ENCODE assay signal across 21 cellular contexts in genomic region chr10:123349203-123349602, GRCh38.
DNase-seq lines count a peak whose midpoint lies in the region; ATAC-seq lines count a peak whose summit lies in the region.
"Had no signal": no experiment of that assay in that cellular context is flagged by ENCODE, and none has a peak within 500 bp of the region (broad histone marks: within the 10 kb centered on the region; RNA-seq: fewer than 3 reads in every experiment).

No MANE protein-coding gene starts in this region.

- no peak for ATAC-seq in GM18873 (IDR thresholded peaks at IDR 0.05; ENCODE audit: low FRiP score, unreplicated experiment)
- ATAC-seq: A549, HCT116 had no signal

- peak; percentile 14 for DNase-seq in NCI-H2227 (lab: John Stamatoyannopoulos, UW; ENCODE audit: unreplicated experiment)
- DNase-seq in NCI-H2227 treated with DMSO at 0.1 percent for 48 hours (lab: John Stamatoyannopoulos, UW), result no peak
- DNase-seq in NCI-H1930 (lab: John Stamatoyannopoulos, UW), result peak; percentile 49 to 56
- DNase-seq in SK-N-DZ (ENCODE audit: low spot score), result peak; percentile 91
- peak; percentile 38 for DNase-seq in left kidney (ENCODE audit: low read depth, low spot score)
- no peak for DNase-seq in kidney tubule cell (ENCODE audit: low spot score)
- DNase-seq in NOMO-1 treated with DMSO at 0.1 percent for 48 hours (lab: John Stamatoyannopoulos, UW; ENCODE audit: unreplicated experiment), result no peak
- DNase-seq: 8988T; ACHN; AML-193; C1 segment of cervical spinal cord; Calu3; CD4-positive, alpha-beta memory T cell; COR-L47; DMS53; DMS79 treated with DMSO at 0.1 percent for 48 hours; GF-D8; H9 had no signal

Comparison
In these comparisons a context has a peak if more than half of its experiments do, and no peak if none do; other contexts are left out.
1. DNase-seq: peak in NCI-H2227 (single experiment), NCI-H1930 (2 of 2), SK-N-DZ (single experiment) and left kidney (single experiment); none in NCI-H2227 treated with DMSO at 0.1 percent for 48 hours (single experiment), kidney tubule cell (single experiment) and NOMO-1 treated with DMSO at 0.1 percent for 48 hours (single experiment).